ENCODE assay signal across 8 cellular contexts in the genomic region with DNA sequence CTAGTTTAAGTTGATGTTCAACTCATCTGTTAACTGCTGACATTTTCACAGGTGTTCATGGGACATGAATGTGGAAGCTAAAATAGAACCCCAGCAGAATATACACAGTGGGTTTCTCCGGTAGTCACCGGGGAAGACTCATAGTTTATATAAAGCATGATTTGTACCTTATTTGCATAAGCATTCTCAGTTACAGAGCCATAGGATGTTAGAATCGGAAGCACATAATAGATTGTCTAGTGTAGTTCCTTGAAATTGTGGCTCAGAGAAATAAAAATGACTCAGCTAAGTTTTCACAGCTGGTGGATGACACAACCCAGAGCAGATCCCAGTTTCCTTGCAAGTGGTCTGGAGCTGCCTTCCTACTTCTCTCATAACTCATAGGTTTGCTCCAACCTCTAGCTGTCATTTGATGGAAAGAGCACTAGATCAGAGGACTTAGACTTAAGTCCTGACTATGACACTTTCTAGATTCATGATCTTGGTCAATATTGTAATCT.
DNase-seq lines count a peak whose midpoint lies in the region; ATAC-seq and TF ChIP-seq lines count a peak whose summit lies in the region.

No MANE protein-coding gene starts in this region.

- no peak overlapping the region for H2AFZ ChIP-seq in osteoblast (ENCODE audit: low read length)

- H3K27ac ChIP-seq in osteoblast (ENCODE audit: low read depth, low read length), result peak overlapping the region; percentile 43
- no peak overlapping the region for H3K27ac ChIP-seq in colonic mucosa

- H3K4me3 ChIP-seq in AG04449 (ENCODE audit: low read depth, low read length) (no peak overlapping the region), osteoblast (ENCODE audit: insufficient read depth, low read length) (no peak overlapping the region), colonic mucosa (no peak overlapping the region)

- peak overlapping the region; percentile 34 for H3K4me2 ChIP-seq in osteoblast (ENCODE audit: insufficient read depth, low read length)

- POLR2A ChIA-PET in AG04449 (lab: Yijun Ruan, JAX), result interaction anchor here (1.6 kb wide), 1 partner anchor 142 kb away, joined by 5 read pairs; the partner anchor contains the start of gene RGS2

- no peaks in the 10 kb centered on the region for H3K36me3 ChIP-seq in osteoblast (ENCODE audit: insufficient read depth, low read length)
- H3K36me3 ChIP-seq in colonic mucosa, result no peaks in the 10 kb centered on the region

- intact Hi-C loops in colonic mucosa (cut with DNase I), result no loop called here

- H3K79me2 ChIP-seq in osteoblast (ENCODE audit: insufficient read depth, low read length), result no peaks in the 10 kb centered on the region

- H3K9me3 ChIP-seq in osteoblast (ENCODE audit: low read depth, low read length) (no peaks in the 10 kb centered on the region), colonic mucosa (no peaks in the 10 kb centered on the region)

- CTCF ChIA-PET in AG04449 (lab: Yijun Ruan, JAX), result interaction anchor here (1.5 kb wide), 1 partner anchor 475 kb away, joined by 4 read pairs; no protein-coding TSS in a partner anchor

- no peak overlapping the region for H3K9ac ChIP-seq in colonic mucosa (ENCODE audit: low read depth in 2 of 2, low read length in 2 of 2)

- TF ChIP-seq CTCF in AG04449 (IDR thresholded peaks at IDR 0.05; ENCODE audit: insufficient read depth, low read length, missing control alignments), result no peak
- TF ChIP-seq CTCF in osteoblast (IDR thresholded peaks at IDR 0.05; ENCODE audit: extremely low read depth, low read depth, low read length), result no peak
- TF ChIP-seq CTCF in colonic mucosa (IDR thresholded peaks at IDR 0.05), result no peak

- DNase-seq in AG04449 (ENCODE audit: low read depth, low spot score) (peak; percentile 58), amniotic stem cell (lab: John Stamatoyannopoulos, UW) (peak; percentile 53), osteoblast (ENCODE audit: insufficient read length, low spot score, missing footprints) (peak; percentile 84), colonic mucosa (no peak), NCI-H2196 (lab: John Stamatoyannopoulos, UW; ENCODE audit: unreplicated experiment) (no peak)
- DNase-seq in activated CD8-positive, alpha-beta memory T cell treated with anti-CD3 and anti-CD28 coated beads for 24 hours, result no peak

- no peaks in the 10 kb centered on the region for H4K20me1 ChIP-seq in osteoblast (ENCODE audit: insufficient read depth, low read length)

- H3K27me3 ChIP-seq in osteoblast (ENCODE audit: insufficient read depth, low read length), result no peaks in the 10 kb centered on the region
- H3K27me3 ChIP-seq in colonic mucosa, result no peaks in the 10 kb centered on the region

- ATAC-seq in GM19025 (IDR thresholded peaks at IDR 0.05; ENCODE audit: low read depth, unreplicated experiment), result peak; percentile 83
- ATAC-seq in HG03135 (IDR thresholded peaks at IDR 0.05; ENCODE audit: unreplicated experiment), result peak; percentile 98

- H3K4me1 ChIP-seq in osteoblast (ENCODE audit: insufficient read depth, low read length) (peaks cover 17% of the 10 kb centered on the region), colonic mucosa (no peaks in the 10 kb centered on the region)

Comparison
In these comparisons a context has a peak if more than half of its experiments do, and no peak if none do; other contexts are left out.
1. DNase-seq: peak in AG04449 (single experiment), amniotic stem cell (single experiment) and osteoblast (single experiment); none in colonic mucosa (single experiment), NCI-H2196 (single experiment) and activated CD8-positive, alpha-beta memory T cell treated with anti-CD3 and anti-CD28 coated beads for 24 hours (single experiment).